22 cellular contexts compared by ENCODE assay signal in genomic region chr11:34860034-34860433, GRCh38. TPM values are rescaled to one million over a fixed set of nuclear protein-coding genes. Genes with fewer than 3 reads are reported as not detected.
DNase-seq lines count a peak whose midpoint lies in the region; ATAC-seq and TF ChIP-seq lines count a peak whose summit lies in the region.
"Had no signal": no experiment of that assay in that cellular context is flagged by ENCODE, and none has a peak within 500 bp of the region (broad histone marks: within the 10 kb centered on the region; RNA-seq: fewer than 3 reads in every experiment).

No MANE protein-coding gene starts in this region.

- TF ChIP-seq POLR2A in heart left ventricle (IDR thresholded peaks at IDR 0.05) = no peak

- POLR2A ChIA-PET in PC-3 (lab: Charles Lee; ENCODE audit: unreplicated experiment) = no interaction called here

- H3K9me3 Mint-ChIP-seq in type B pancreatic cell = no peaks in the 10 kb centered on the region
- H3K9me3 Mint-ChIP-seq: CD4-positive, CD25-positive, alpha-beta regulatory T cell; effector memory CD8-positive, alpha-beta T cell; memory B cell; nephron progenitor cell; stimulated activated naive CD8-positive, alpha-beta T cell treated with anti-CD3 and anti-CD28 coated beads, Interleukin-15, amount 100 ng/mL, for 72 hours; T-cell had no signal

- no peaks in the 10 kb centered on the region for H3K36me3 Mint-ChIP-seq in type B pancreatic cell
- H3K36me3 Mint-ChIP-seq: CD4-positive, CD25-positive, alpha-beta regulatory T cell; immature natural killer cell; memory B cell had no signal

- DNase-seq in NCI-H748 (lab: John Stamatoyannopoulos, UW; ENCODE audit: unreplicated experiment) (peak; percentile 58), NCI-H748 treated with DMSO at 0.1 percent for 48 hours (lab: John Stamatoyannopoulos, UW) (no peak), PC-3 (peak; percentile 54), foreskin keratinocyte (peak; percentile 60 to 79), type B pancreatic cell (ENCODE audit: extremely low spot score, unreplicated experiment) (no peak), KBM-7 (no peak), heart left ventricle (no peak)
- DNase-seq in activated CD4-positive, CD25-positive, alpha-beta regulatory T cell (lab: John Stamatoyannopoulos, UW) = no peak
- DNase-seq: amygdala; CD4-positive, CD25-positive, alpha-beta regulatory T cell; effector memory CD8-positive, alpha-beta T cell; EL; immature natural killer cell; KG1; NCI-H1436; nephron progenitor cell; stimulated activated CD4-positive, alpha-beta T cell treated with anti-CD3 and anti-CD28 coated beads, Interleukin-15, amount 100 ng/mL, for 24 hours; stimulated activated naive CD8-positive, alpha-beta T cell treated with anti-CD3 and anti-CD28 coated beads, Interleukin-15, amount 100 ng/mL, for 72 hours; T-cell had no signal

- H3K9me3 ChIP-seq in PC-3 (ENCODE audit: low read length) = no peaks in the 10 kb centered on the region
- H3K9me3 ChIP-seq in heart left ventricle = no peaks in the 10 kb centered on the region
- H3K9me3 ChIP-seq: vagina had no signal

- H3K4me3 Mint-ChIP-seq in type B pancreatic cell = peak overlapping the region; percentile 5
- H3K4me3 Mint-ChIP-seq: CD4-positive, CD25-positive, alpha-beta regulatory T cell; effector memory CD8-positive, alpha-beta T cell; immature natural killer cell; memory B cell; nephron progenitor cell; stimulated activated naive CD8-positive, alpha-beta T cell treated with anti-CD3 and anti-CD28 coated beads, Interleukin-15, amount 100 ng/mL, for 72 hours; T-cell had no signal

- H3K4me1 ChIP-seq in PC-3 (ENCODE audit: insufficient read depth, low read length) (peaks cover 19% of the 10 kb centered on the region), foreskin keratinocyte (no peaks in the 10 kb centered on the region), heart left ventricle (peaks cover 0 to 11% (median 0%) of the 10 kb centered on the region in 12 donors)

- no peak; the same call in 1 of the 2 replicates for ATAC-seq in PC-3
- ATAC-seq in foreskin keratinocyte = peak; percentile 79
- no peak for ATAC-seq in heart left ventricle
- ATAC-seq: effector memory CD8-positive, alpha-beta T cell; Right ventricle myocardium inferior; stimulated activated naive CD8-positive, alpha-beta T cell treated with anti-CD3 and anti-CD28 coated beads, Interleukin-15, amount 100 ng/mL, for 72 hours; T-cell had no signal

- BruUV-seq in PC-3 (replicated peaks; lab: Mats Ljungman, UMichigan) = no TSS peak

- intact Hi-C loops in PC-3 (cut with micrococcal nuclease) = no loop called here
- intact Hi-C loops in heart left ventricle (cut with DNase I) = no loop called here

- H3K4me1 Mint-ChIP-seq in type B pancreatic cell (ENCODE audit: unreplicated experiment) = peaks cover 22% of the 10 kb centered on the region
- H3K4me1 Mint-ChIP-seq: CD4-positive, CD25-positive, alpha-beta regulatory T cell; immature natural killer cell; nephron progenitor cell; stimulated activated naive CD8-positive, alpha-beta T cell treated with anti-CD3 and anti-CD28 coated beads, Interleukin-15, amount 100 ng/mL, for 72 hours; T-cell had no signal

- WGBS in heart left ventricle, 4 donors = 51 to 61% (median 57%) methylated on average over 4 of the region's 4 CpGs

- H3K27ac ChIP-seq in PC-3 (ENCODE audit: low read length) = peak overlapping the region; percentile 48
- no peak overlapping the region for H3K27ac ChIP-seq in foreskin keratinocyte
- no peak overlapping the region for H3K27ac ChIP-seq in heart left ventricle
- H3K27ac ChIP-seq: vagina had no signal

- TF ChIP-seq CTCF in PC-3 (conservative IDR thresholded peaks at IDR 0.05; ENCODE audit: low read depth, low read length) = no peak
- TF ChIP-seq CTCF in foreskin keratinocyte (conservative IDR thresholded peaks at IDR 0.05) = no peak
- no peak for TF ChIP-seq CTCF in type B pancreatic cell (conservative IDR thresholded peaks at IDR 0.05)
- TF ChIP-seq CTCF in heart left ventricle (IDR thresholded peaks at IDR 0.05) = no peak

- no peak overlapping the region for H2AFZ ChIP-seq in PC-3 (ENCODE audit: low read length)

- H3K4me2 ChIP-seq in PC-3 (ENCODE audit: low read length) = 0 out of 2 replicates have a peak overlapping the region, but pooled peaks have one; percentile 3

- H3K9me2 ChIP-seq in PC-3 (replicated peaks; ENCODE audit: low read length) = no peaks in the 10 kb centered on the region

- H3K4me3 ChIP-seq in PC-3 (ENCODE audit: low read length) (no peak overlapping the region), heart left ventricle (no peak overlapping the region)
- H3K4me3 ChIP-seq: vagina had no signal

- no peaks in the 10 kb centered on the region for H4K20me1 ChIP-seq in PC-3 (ENCODE audit: low read length)

- H3K27me3 Mint-ChIP-seq in type B pancreatic cell = no peaks in the 10 kb centered on the region
- H3K27me3 Mint-ChIP-seq: effector memory CD8-positive, alpha-beta T cell; stimulated activated naive CD8-positive, alpha-beta T cell treated with anti-CD3 and anti-CD28 coated beads, Interleukin-15, amount 100 ng/mL, for 72 hours; T-cell had no signal

- in situ Hi-C loops in KBM-7 (cut with MboI; ENCODE audit: low pct_unique_long_range_greater_than_20kb, low sequenced_read_pairs) = no loop called here

- no peaks in the 10 kb centered on the region for H3K79me2 ChIP-seq in PC-3 (ENCODE audit: low read length)

- no peak overlapping the region for H3K9ac ChIP-seq in PC-3 (ENCODE audit: low read length)

- no peaks in the 10 kb centered on the region for H3K27me3 ChIP-seq in PC-3 (ENCODE audit: low read length)
- no peaks in the 10 kb centered on the region for H3K27me3 ChIP-seq in foreskin keratinocyte
- H3K27me3 ChIP-seq in heart left ventricle = no peaks in the 10 kb centered on the region
- H3K27me3 ChIP-seq: vagina had no signal

- H3F3A ChIP-seq in PC-3 (ENCODE audit: low read length, unreplicated experiment) = no peaks in the 10 kb centered on the region

- CTCF ChIA-PET in PC-3 (lab: Charles Lee) = no interaction called here

- peak overlapping the region; percentile 76 for H3K27ac Mint-ChIP-seq in type B pancreatic cell
- H3K27ac Mint-ChIP-seq: CD4-positive, CD25-positive, alpha-beta regulatory T cell; effector memory CD8-positive, alpha-beta T cell; immature natural killer cell; memory B cell; nephron progenitor cell; stimulated activated naive CD8-positive, alpha-beta T cell treated with anti-CD3 and anti-CD28 coated beads, Interleukin-15, amount 100 ng/mL, for 72 hours; T-cell had no signal

- H3K36me3 ChIP-seq in PC-3 (ENCODE audit: low read depth, low read length) (no peaks in the 10 kb centered on the region), heart left ventricle (no peaks in the 10 kb centered on the region)
- H3K36me3 ChIP-seq: vagina had no signal

RNA-seq across cellular contexts. Expression of gene APIP, which starts 56.1 kb away (rescaled TPM):
- total RNA-seq in PC-3 (2014; rRNA removed) (30.5 and 35.3 TPM in 2 replicates), foreskin keratinocyte (17.1 and 18.0 TPM in 2 replicates), type B pancreatic cell (ENCODE audit: low replicate concordance) (17.3 and 23.4 TPM in 2 replicates), heart left ventricle (10 to 100 TPM; 20.8 to 35.3 (median 26.6) TPM)
- polyA plus RNA-seq in foreskin keratinocyte (13.9 and 15.9 TPM in 2 replicates), heart left ventricle (10 to 100 TPM; 15.8 to 24.5 TPM)

RNA-seq across cellular contexts. Expression of gene PDHX, which starts 56.4 kb away (rescaled TPM):
- total RNA-seq in PC-3 (2014; rRNA removed) = 20.3 and 22.7 TPM in 2 replicates
- 26.3 and 29.7 TPM in 2 replicates for total RNA-seq in foreskin keratinocyte
- polyA plus RNA-seq in foreskin keratinocyte = 11.6 and 14.4 TPM in 2 replicates
- 40.3 and 46.0 TPM in 2 replicates for total RNA-seq in type B pancreatic cell (ENCODE audit: low replicate concordance)
- 100 to 1,000 TPM in 7 of 9 donors, 10 to 100 TPM in 2; 87.0 to 204 (median 138) TPM for total RNA-seq in heart left ventricle
- polyA plus RNA-seq in heart left ventricle = 10 to 100 TPM; 74.0 to 94.9 TPM

Comparison
In these comparisons a context has a peak if more than half of its experiments do, and no peak if none do; other contexts are left out.
1. DNase-seq: peak in NCI-H748 (single experiment), PC-3 (single experiment) and foreskin keratinocyte (2 of 2); none in NCI-H748 treated with DMSO at 0.1 percent for 48 hours (single experiment), type B pancreatic cell (single experiment), KBM-7 (single experiment), activated CD4-positive, CD25-positive, alpha-beta regulatory T cell (0 of 4) and heart left ventricle (0 of 5).